ENCODE assay signal across 1 cellular context in the genomic region with DNA sequence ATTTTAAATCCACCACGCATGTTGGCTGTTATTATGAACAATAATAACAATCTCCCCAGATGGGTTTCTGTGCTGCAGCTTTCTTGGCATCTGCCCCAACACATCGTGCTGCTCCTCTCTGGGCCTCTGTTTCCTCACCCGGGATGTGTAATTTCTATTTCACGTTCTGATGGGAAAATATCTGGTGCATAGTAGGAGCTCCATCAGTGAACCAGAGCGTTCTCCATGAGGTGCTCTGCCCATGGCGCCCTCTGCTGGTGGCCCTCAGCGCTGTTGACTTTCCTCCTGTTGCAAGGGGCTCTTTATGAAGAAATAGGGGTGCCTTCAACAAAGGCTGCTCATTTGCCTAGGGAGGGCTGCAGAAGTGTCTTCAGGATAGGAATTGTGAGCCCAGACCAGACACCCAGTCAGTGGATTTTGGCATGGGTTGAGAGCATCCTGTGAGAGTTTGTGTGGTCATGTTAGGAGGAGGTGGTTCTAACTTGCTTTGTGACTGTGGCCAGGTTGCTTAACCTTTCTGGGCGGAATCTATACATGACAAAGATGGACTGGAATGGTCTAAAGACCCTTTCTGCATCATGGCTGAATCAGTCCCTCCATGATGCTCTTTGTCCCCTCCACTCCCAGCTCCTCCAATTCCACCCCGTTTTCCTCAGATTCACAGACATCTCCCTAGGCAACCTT.
TF ChIP-seq lines count a peak whose summit lies in the region.

No MANE protein-coding gene starts in this region.

TF ChIP-seq in WTC11, 78 proteins besides CTCF, POLR2A, EP300 and RAD21 (continued from another document):
- TF ChIP-seq, protein P1, sequence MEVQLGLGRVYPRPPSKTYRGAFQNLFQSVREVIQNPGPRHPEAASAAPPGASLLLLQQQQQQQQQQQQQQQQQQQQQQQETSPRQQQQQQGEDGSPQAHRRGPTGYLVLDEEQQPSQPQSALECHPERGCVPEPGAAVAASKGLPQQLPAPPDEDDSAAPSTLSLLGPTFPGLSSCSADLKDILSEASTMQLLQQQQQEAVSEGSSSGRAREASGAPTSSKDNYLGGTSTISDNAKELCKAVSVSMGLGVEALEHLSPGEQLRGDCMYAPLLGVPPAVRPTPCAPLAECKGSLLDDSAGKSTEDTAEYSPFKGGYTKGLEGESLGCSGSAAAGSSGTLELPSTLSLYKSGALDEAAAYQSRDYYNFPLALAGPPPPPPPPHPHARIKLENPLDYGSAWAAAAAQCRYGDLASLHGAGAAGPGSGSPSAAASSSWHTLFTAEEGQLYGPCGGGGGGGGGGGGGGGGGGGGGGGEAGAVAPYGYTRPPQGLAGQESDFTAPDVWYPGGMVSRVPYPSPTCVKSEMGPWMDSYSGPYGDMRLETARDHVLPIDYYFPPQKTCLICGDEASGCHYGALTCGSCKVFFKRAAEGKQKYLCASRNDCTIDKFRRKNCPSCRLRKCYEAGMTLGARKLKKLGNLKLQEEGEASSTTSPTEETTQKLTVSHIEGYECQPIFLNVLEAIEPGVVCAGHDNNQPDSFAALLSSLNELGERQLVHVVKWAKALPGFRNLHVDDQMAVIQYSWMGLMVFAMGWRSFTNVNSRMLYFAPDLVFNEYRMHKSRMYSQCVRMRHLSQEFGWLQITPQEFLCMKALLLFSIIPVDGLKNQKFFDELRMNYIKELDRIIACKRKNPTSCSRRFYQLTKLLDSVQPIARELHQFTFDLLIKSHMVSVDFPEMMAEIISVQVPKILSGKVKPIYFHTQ (CRISPR knock-in tag; IDR thresholded peaks at IDR 0.05) = no peak
